In the genomic region with DNA sequence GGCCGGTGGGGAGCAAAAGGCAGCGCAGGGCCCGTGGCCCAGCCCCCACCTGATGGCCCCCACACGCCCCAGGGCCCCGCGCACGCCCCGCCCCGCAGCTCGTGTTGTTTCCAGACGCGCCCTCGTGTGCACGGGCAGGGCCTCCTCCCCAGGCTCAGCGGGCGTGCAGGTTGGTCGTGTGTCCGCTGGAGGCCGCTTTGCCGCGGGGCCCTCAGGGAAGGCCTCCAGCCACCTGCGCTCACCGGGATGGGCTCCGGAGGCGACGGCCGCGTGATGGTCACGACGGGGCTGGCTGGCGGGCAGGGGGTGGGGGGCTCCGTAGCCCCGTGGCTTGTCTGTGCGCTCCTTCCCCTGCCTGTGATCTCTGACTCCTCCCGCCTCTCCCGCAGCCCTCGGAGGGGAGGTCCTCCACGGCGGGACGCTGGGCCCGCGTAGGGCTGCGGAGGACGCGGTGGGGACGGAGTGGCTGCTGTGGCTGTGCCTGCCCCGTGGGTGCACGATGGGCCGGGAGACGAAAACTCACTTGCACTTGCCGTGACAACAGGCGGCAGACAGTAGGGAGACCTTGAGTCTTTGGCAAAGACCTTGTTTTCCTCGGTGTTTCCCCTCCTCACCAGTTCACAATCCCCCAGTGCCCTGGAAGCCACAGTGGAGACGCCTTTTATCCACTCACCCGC, we compare ENCODE assay signal across 19 cellular contexts.
A peak's percentile ranks its signal among the peaks of the same experiment; 100 is the strongest.
DNase-seq lines count a peak whose midpoint lies in the region; ATAC-seq and TF ChIP-seq lines count a peak whose summit lies in the region.
"Had no signal": no experiment of that assay in that cellular context is flagged by ENCODE, and none has a peak within 500 bp of the region (broad histone marks: within the 10 kb centered on the region; RNA-seq: fewer than 3 reads in every experiment).

No MANE protein-coding gene starts in this region.

- H3K9ac ChIP-seq in endodermal cell (ENCODE audit: extremely low read depth, low read length, poor library complexity, severe bottlenecking): no peak overlapping the region
- H3K9ac ChIP-seq in Karpas-422 (ENCODE audit: low read length): no peak overlapping the region
- H3K9ac ChIP-seq: BLaER1 treated with 17β-estradiol and CSF1 and Interleukin-3, amounts not matched to agents 10 nM and 100 nM; GM23248; KMS-11 had no signal

- H3K9me2 ChIP-seq in Karpas-422 (replicated peaks; ENCODE audit: insufficient read depth, low read length): no peaks in the 10 kb centered on the region

- H3K4me1 ChIP-seq in endodermal cell (ENCODE audit: control insufficient read depth, insufficient read depth, low read length): no peaks in the 10 kb centered on the region
- peaks cover 17% of the 10 kb centered on the region for H3K4me1 ChIP-seq in osteoblast (ENCODE audit: insufficient read depth, low read length)
- H3K4me1 ChIP-seq in aorta (ENCODE audit: control insufficient read depth in 1 of 2, insufficient read depth in 2 of 2, low read length in 2 of 2): no peaks in the 10 kb centered on the region
- no peaks in the 10 kb centered on the region for H3K4me1 ChIP-seq in Karpas-422 (ENCODE audit: low read length)

- H3K36me3 ChIP-seq in endodermal cell (ENCODE audit: control insufficient read depth, insufficient read depth, low read length) (no peaks in the 10 kb centered on the region), osteoblast (ENCODE audit: insufficient read depth, low read length) (no peaks in the 10 kb centered on the region), aorta (ENCODE audit: control insufficient read depth in 1 of 2, insufficient read depth in 2 of 2, low read length in 1 of 2) (no peaks in the 10 kb centered on the region), Karpas-422 (ENCODE audit: insufficient read depth, low read length) (no peaks in the 10 kb centered on the region)

- intact Hi-C loops in aorta (cut with DNase I): no loop called here

- H3K4me1 Mint-ChIP-seq in activated naive CD8-positive, alpha-beta T cell treated with anti-CD3 and anti-CD28 coated beads, Interleukin-2, amount 10 ng/mL, durations not matched to agents 7 days and 5 days: peaks cover 12% of the 10 kb centered on the region
- H3K4me1 Mint-ChIP-seq in activated naive CD8-positive, alpha-beta T cell treated with anti-CD3 and anti-CD28 coated beads for 36 hours: peaks cover 9% of the 10 kb centered on the region
- no peaks in the 10 kb centered on the region for H3K4me1 Mint-ChIP-seq in endodermal cell

- no peak overlapping the region for H3K27ac Mint-ChIP-seq in activated naive CD8-positive, alpha-beta T cell treated with anti-CD3 and anti-CD28 coated beads, Interleukin-2, amount 10 ng/mL, durations not matched to agents 7 days and 5 days
- no peak overlapping the region for H3K27ac Mint-ChIP-seq in activated naive CD8-positive, alpha-beta T cell treated with anti-CD3 and anti-CD28 coated beads for 36 hours
- H3K27ac Mint-ChIP-seq in endodermal cell: no peak overlapping the region
- H3K27ac Mint-ChIP-seq: CD8-positive, alpha-beta T cell had no signal

- 93 to 94% methylated on average over 27 to 55 of the region's 55 CpGs for WGBS in endodermal cell (ENCODE audit: insufficient coverage in 1 of 2, insufficient read length in 1 of 2), 2 experiments
- 52 to 55% methylated on average over 42 to 55 of the region's 55 CpGs for WGBS in aorta, 2 donors

- TF ChIP-seq CTCF in endodermal cell (conservative IDR thresholded peaks at IDR 0.05): peak; percentile 30
- no peak for TF ChIP-seq CTCF in osteoblast (IDR thresholded peaks at IDR 0.05; ENCODE audit: extremely low read depth, low read depth, low read length)

- POLR2A ChIA-PET in activated naive CD8-positive, alpha-beta T cell treated with anti-CD3 and anti-CD28 coated beads, Interleukin-2, amount 10 ng/mL, durations not matched to agents 7 days and 5 days (lab: Charles Lee): no interaction called here

- ATAC-seq in activated naive CD8-positive, alpha-beta T cell treated with anti-CD3 and anti-CD28 coated beads, Interleukin-2, amount 10 ng/mL, durations not matched to agents 7 days and 5 days (ENCODE audit: low read depth): no peak
- ATAC-seq in aorta (ENCODE audit: low FRiP score): peak; percentile 7
- no peak for ATAC-seq in HG02981 (IDR thresholded peaks at IDR 0.05; ENCODE audit: unreplicated experiment)
- ATAC-seq: CD8-positive, alpha-beta T cell; GM12878 had no signal

- H4K20me1 ChIP-seq in osteoblast (ENCODE audit: insufficient read depth, low read length) (no peaks in the 10 kb centered on the region), Karpas-422 (ENCODE audit: insufficient read depth, low read depth, low read length) (no peaks in the 10 kb centered on the region)

- peaks cover 14% of the 10 kb centered on the region for H3K9me3 Mint-ChIP-seq in activated naive CD8-positive, alpha-beta T cell treated with anti-CD3 and anti-CD28 coated beads, Interleukin-2, amount 10 ng/mL, durations not matched to agents 7 days and 5 days
- H3K9me3 Mint-ChIP-seq in activated naive CD8-positive, alpha-beta T cell treated with anti-CD3 and anti-CD28 coated beads for 36 hours: peaks cover 5% of the 10 kb centered on the region
- H3K9me3 Mint-ChIP-seq in endodermal cell: peaks cover 21% of the 10 kb centered on the region
- H3K9me3 Mint-ChIP-seq: CD8-positive, alpha-beta T cell had no signal

- H3K27ac ChIP-seq in endodermal cell (ENCODE audit: low read depth, low read length) (no peak overlapping the region), osteoblast (ENCODE audit: low read depth, low read length) (no peak overlapping the region), aorta (ENCODE audit: low read depth in 1 of 2, low read length in 2 of 2) (no peak overlapping the region), Karpas-422 (ENCODE audit: low read length) (no peak overlapping the region)
- H3K27ac ChIP-seq: BLaER1 treated with 17β-estradiol and CSF1 and Interleukin-3, amounts not matched to agents 10 nM and 100 nM; GM23248; KMS-11 had no signal

- no peaks in the 10 kb centered on the region for H3K79me2 ChIP-seq in osteoblast (ENCODE audit: insufficient read depth, low read length)
- no peaks in the 10 kb centered on the region for H3K79me2 ChIP-seq in Karpas-422 (ENCODE audit: low read length)

- no peaks in the 10 kb centered on the region for H3K27me3 Mint-ChIP-seq in activated naive CD8-positive, alpha-beta T cell treated with anti-CD3 and anti-CD28 coated beads, Interleukin-2, amount 10 ng/mL, durations not matched to agents 7 days and 5 days
- no peaks in the 10 kb centered on the region for H3K27me3 Mint-ChIP-seq in activated naive CD8-positive, alpha-beta T cell treated with anti-CD3 and anti-CD28 coated beads for 36 hours
- peaks cover 17% of the 10 kb centered on the region for H3K27me3 Mint-ChIP-seq in endodermal cell (ENCODE audit: insufficient read depth)

- H3K9me3 ChIP-seq in endodermal cell (ENCODE audit: control insufficient read depth, low read length) (peaks cover 17% of the 10 kb centered on the region), osteoblast (ENCODE audit: low read depth, low read length) (no peaks in the 10 kb centered on the region), aorta (ENCODE audit: control insufficient read depth, low read length) (no peaks in the 10 kb centered on the region), Karpas-422 (ENCODE audit: low read length) (peaks cover 11% of the 10 kb centered on the region)

- H3K4me2 ChIP-seq in osteoblast (ENCODE audit: insufficient read depth, low read length) (no peak overlapping the region), Karpas-422 (ENCODE audit: low read depth, low read length, poor library complexity, severe bottlenecking) (no peak overlapping the region)
- H3K4me2 ChIP-seq: BLaER1 treated with 17β-estradiol and CSF1 and Interleukin-3, amounts not matched to agents 10 nM and 100 nM; KMS-11 had no signal

- H3K36me3 Mint-ChIP-seq in activated naive CD8-positive, alpha-beta T cell treated with anti-CD3 and anti-CD28 coated beads, Interleukin-2, amount 10 ng/mL, durations not matched to agents 7 days and 5 days: peaks cover 16% of the 10 kb centered on the region
- peaks cover 19% of the 10 kb centered on the region for H3K36me3 Mint-ChIP-seq in activated naive CD8-positive, alpha-beta T cell treated with anti-CD3 and anti-CD28 coated beads for 36 hours
- no peaks in the 10 kb centered on the region for H3K36me3 Mint-ChIP-seq in endodermal cell (ENCODE audit: low read depth)
- H3K36me3 Mint-ChIP-seq: CD8-positive, alpha-beta T cell had no signal

- H2AFZ ChIP-seq in osteoblast (ENCODE audit: low read length) (no peak overlapping the region), Karpas-422 (ENCODE audit: low read length) (no peak overlapping the region)
- H2AFZ ChIP-seq: GM23248 had no signal

- H3K4me3 ChIP-seq in endodermal cell (ENCODE audit: low read length): no peak overlapping the region
- no peak overlapping the region for H3K4me3 ChIP-seq in osteoblast (ENCODE audit: insufficient read depth, low read length)
- H3K4me3 ChIP-seq in aorta (ENCODE audit: low read length in 2 of 2): no peak overlapping the region
- no peak overlapping the region for H3K4me3 ChIP-seq in Karpas-422 (ENCODE audit: low read length)
- H3K4me3 ChIP-seq: BLaER1 treated with 17β-estradiol and CSF1 and Interleukin-3, amounts not matched to agents 10 nM and 100 nM; GM12878; GM23248 had no signal

- H3K27me3 ChIP-seq in endodermal cell (ENCODE audit: control insufficient read depth, insufficient read depth, low read length, poor library complexity, severe bottlenecking): no peaks in the 10 kb centered on the region
- H3K27me3 ChIP-seq in osteoblast (ENCODE audit: insufficient read depth, low read length): no peaks in the 10 kb centered on the region
- H3K27me3 ChIP-seq in aorta (ENCODE audit: control insufficient read depth in 1 of 2, insufficient read depth in 2 of 2, low read length in 1 of 2): no peaks in the 10 kb centered on the region
- H3K27me3 ChIP-seq in Karpas-422 (ENCODE audit: low read length): no peaks in the 10 kb centered on the region
- H3K27me3 ChIP-seq: BLaER1 treated with 17β-estradiol and CSF1 and Interleukin-3, amounts not matched to agents 10 nM and 100 nM had no signal

- no peak overlapping the region for H3K4me3 Mint-ChIP-seq in activated naive CD8-positive, alpha-beta T cell treated with anti-CD3 and anti-CD28 coated beads, Interleukin-2, amount 10 ng/mL, durations not matched to agents 7 days and 5 days
- no peak overlapping the region for H3K4me3 Mint-ChIP-seq in activated naive CD8-positive, alpha-beta T cell treated with anti-CD3 and anti-CD28 coated beads for 36 hours
- H3K4me3 Mint-ChIP-seq in endodermal cell: no peak overlapping the region
- H3K4me3 Mint-ChIP-seq: CD8-positive, alpha-beta T cell had no signal

- peak; percentile 20 for DNase-seq in activated naive CD8-positive, alpha-beta T cell treated with anti-CD3 and anti-CD28 coated beads, Interleukin-2, amount 10 ng/mL, durations not matched to agents 7 days and 5 days
- no peak for DNase-seq in activated naive CD8-positive, alpha-beta T cell treated with anti-CD3 and anti-CD28 coated beads for 36 hours
- no peak for DNase-seq in endodermal cell
- DNase-seq in osteoblast (ENCODE audit: insufficient read length, low spot score, missing footprints): peak; percentile 51
- no peak for DNase-seq in aorta
- DNase-seq in Karpas-422: no peak
- DNase-seq: DMS53, EL, GM23248, NCI-H1417 treated with DMSO at 0.1 percent for 48 hours, NCI-H187 treated with DMSO at 0.1 percent for 48 hours, NCI-H226, NCI-H524, SHP77 had no signal

Comparison
In these comparisons a context has a peak if more than half of its experiments do, and no peak if none do; other contexts are left out.
1. DNase-seq: peak in activated naive CD8-positive, alpha-beta T cell treated with anti-CD3 and anti-CD28 coated beads, Interleukin-2, amount 10 ng/mL, durations not matched to agents 7 days and 5 days (single experiment) and osteoblast (single experiment); none in activated naive CD8-positive, alpha-beta T cell treated with anti-CD3 and anti-CD28 coated beads for 36 hours (single experiment), endodermal cell (single experiment), aorta (0 of 2) and Karpas-422 (single experiment).